ENCODE assay signal across 8 cellular contexts in genomic region chr1:93304716-93305138, GRCh38. TPM values are rescaled to one million over a fixed set of nuclear protein-coding genes. Genes with fewer than 3 reads are reported as not detected.
A peak's percentile ranks its signal among the peaks of the same experiment; 100 is the strongest.
DNase-seq lines count a peak whose midpoint lies in the region; ATAC-seq and TF ChIP-seq lines count a peak whose summit lies in the region.

No MANE protein-coding gene starts in this region.

- H3K23ac ChIP-seq in trophoblast cell (ENCODE audit: low read length): no peak overlapping the region

- no peak overlapping the region for H4K91ac ChIP-seq in trophoblast cell (ENCODE audit: low read depth, low read length)

- no peak overlapping the region for H3K4me2 ChIP-seq in trophoblast cell (ENCODE audit: low read length)

- H3K27me3 ChIP-seq in trophoblast cell (ENCODE audit: insufficient read depth, low read length): no peaks in the 10 kb centered on the region

- H3K4me1 ChIP-seq in trophoblast cell (ENCODE audit: control insufficient read depth in 1 of 2, insufficient read depth in 2 of 2, low read length in 2 of 2): no peaks in the 10 kb centered on the region

- no peak overlapping the region for H2BK12ac ChIP-seq in trophoblast cell (ENCODE audit: low read length)

- H2AFZ ChIP-seq in trophoblast cell (ENCODE audit: insufficient read depth, low read length, poor library complexity): no peak overlapping the region

- ATAC-seq in HG03342 (IDR thresholded peaks at IDR 0.05; ENCODE audit: unreplicated experiment): peak; percentile 59
- no peak for ATAC-seq in GM19397 (IDR thresholded peaks at IDR 0.05; ENCODE audit: unreplicated experiment)

- no peak overlapping the region for H4K12ac ChIP-seq in trophoblast cell (ENCODE audit: low read depth, low read length)

- no peaks in the 10 kb centered on the region for H3K9me3 ChIP-seq in trophoblast cell (ENCODE audit: insufficient read depth, low read depth, low read length)

- TF ChIP-seq CTCF in foreskin fibroblast (IDR thresholded peaks at IDR 0.05; ENCODE audit: low read depth, low read length): peak; percentile 81

- H3K36me3 ChIP-seq in trophoblast cell (ENCODE audit: control insufficient read depth in 1 of 2, insufficient read depth in 2 of 2, low read length in 2 of 2): no peaks in the 10 kb centered on the region

- H2BK120ac ChIP-seq in trophoblast cell (ENCODE audit: insufficient read depth, low read length, poor library complexity): no peak overlapping the region

- H3K27ac ChIP-seq in trophoblast cell (ENCODE audit: low read depth, low read length): no peak overlapping the region

- H3K4me3 ChIP-seq in foreskin fibroblast (ENCODE audit: low read depth in 1 of 2, low read length in 2 of 2): no peak overlapping the region
- no peak overlapping the region for H3K4me3 ChIP-seq in trophoblast cell (ENCODE audit: low read depth, low read length)

- no peak overlapping the region for H3K14ac ChIP-seq in trophoblast cell (ENCODE audit: low read length)

- H4K8ac ChIP-seq in trophoblast cell (ENCODE audit: low read depth, low read length): no peak overlapping the region

- no peak overlapping the region for H2BK5ac ChIP-seq in trophoblast cell (ENCODE audit: low read depth, low read length, poor library complexity)

- H3K79me1 ChIP-seq in trophoblast cell (ENCODE audit: low read length): no peaks in the 10 kb centered on the region

- no peaks in the 10 kb centered on the region for H3K79me2 ChIP-seq in trophoblast cell (ENCODE audit: control insufficient read depth, insufficient read depth, low read length, poor library complexity)

- no CpG with 5 or more reads among the region's 2 CpGs for WGBS in trophoblast cell (ENCODE audit: extremely low coverage, insufficient coverage, insufficient read length)

- H2AK5ac ChIP-seq in trophoblast cell (ENCODE audit: low read length): no peak overlapping the region

- peak; percentile 92 for DNase-seq in NCI-H510A treated with DMSO at 0.1 percent for 48 hours (lab: John Stamatoyannopoulos, UW)
- no peak for DNase-seq in NCI-H510A (lab: John Stamatoyannopoulos, UW)
- DNase-seq in NCI-H82 treated with DMSO at 0.1 percent for 48 hours (lab: John Stamatoyannopoulos, UW; ENCODE audit: unreplicated experiment): peak; percentile 50
- DNase-seq in activated CD8-positive, alpha-beta memory T cell treated with anti-CD3 and anti-CD28 coated beads, Interleukin-2, amount 50 U/mL, for 24 hours (ENCODE audit: extremely low read depth): peak; percentile 12
- DNase-seq in foreskin fibroblast: peak; percentile 37 to 79
- peak; percentile 30 to 86 for DNase-seq in trophoblast cell

- H3K18ac ChIP-seq in trophoblast cell (ENCODE audit: low read length): no peak overlapping the region

- H3K4ac ChIP-seq in trophoblast cell (ENCODE audit: low read depth, low read length): no peak overlapping the region

- H3K9ac ChIP-seq in trophoblast cell (ENCODE audit: low read length): no peak overlapping the region

RNA-seq across cellular contexts. Expression of gene DR1, which starts 41.0 kb away (rescaled TPM):
- polyA plus RNA-seq in trophoblast cell (2013): 32.3 and 32.9 TPM in 2 replicates
